8 cellular contexts compared by ENCODE assay signal in genomic region chr1:203304919-203305808, GRCh38.
DNase-seq lines count a peak whose midpoint lies in the region; ATAC-seq and TF ChIP-seq lines count a peak whose summit lies in the region.

TSS of gene BTG2 (plus strand) at chr1:203305519. CDS start at chr1:203305607, 88 bp downstream.

- peak within 1 kb of the TSS; percentile 87 for H3K4me3 ChIP-seq in GM08714 (ENCODE audit: low read length)

- DNase-seq in NCI-H1048 (lab: John Stamatoyannopoulos, UW) (peak; percentile 90), germinal center (ENCODE audit: low spot score) (peak; percentile 94), nucleus accumbens (lab: John Stamatoyannopoulos, UW) (peak; percentile 61 to 100 (median 92)), superior temporal gyrus (ENCODE audit: extremely low spot score) (peak; percentile 93)
- DNase-seq in activated naive CD4-positive, alpha-beta T cell treated with anti-CD3 and anti-CD28 coated beads, Interleukin-2, amount 50 U/mL, for 16 hours, result peak; percentile 87

- ATAC-seq in HG02571 (IDR thresholded peaks at IDR 0.05; ENCODE audit: unreplicated experiment) (peak; percentile 65), SK-N-SH treated with all-trans-retinoic acid at 6 μM for 48 hours (peak; percentile 94)

TF ChIP-seq in SK-N-SH treated with all-trans-retinoic acid at 6 μM for 48 hours, 23 proteins besides CTCF, POLR2A, EP300 and RAD21:
- TF ChIP-seq BACH2 (CRISPR knock-in tag; IDR thresholded peaks at IDR 0.05; ENCODE audit: borderline replicate concordance) (no peak), TSHZ2 (CRISPR knock-in tag; IDR thresholded peaks at IDR 0.05) (no peak), GLIS3 (CRISPR knock-in tag; IDR thresholded peaks at IDR 0.05) (0 out of 2 replicates have a peak, but pooled peaks have one; percentile 13), ZC3H10 (CRISPR knock-in tag; IDR thresholded peaks at IDR 0.05) (0 out of 2 replicates have a peak, but pooled peaks have one; percentile 9), ZFP30 (CRISPR knock-in tag; IDR thresholded peaks at IDR 0.05) (peak; percentile 7; the same call in 1 of the 2 replicates)
TF ChIP-seq in SK-N-SH treated with all-trans-retinoic acid at 6 μM for 48 hours: peak in this region for 3.

Comparison
In these comparisons a context has a peak if more than half of its experiments do, and no peak if none do; other contexts are left out.
1. Peak in every context shown above with its lines: DNase-seq, ATAC-seq and H3K4me3 ChIP-seq.